Comparison of ENCODE assay signal across 10 cellular contexts in genomic region chr5:96962540-96962991, GRCh38. TPM values are rescaled to one million over a fixed set of nuclear protein-coding genes. Genes with fewer than 3 reads are reported as not detected.
A peak's percentile ranks its signal among the peaks of the same experiment; 100 is the strongest.
DNase-seq lines count a peak whose midpoint lies in the region; ATAC-seq, FAIRE-seq and TF ChIP-seq lines count a peak whose summit lies in the region.
"Had no signal": no experiment of that assay in that cellular context is flagged by ENCODE, and none has a peak within 500 bp of the region (broad histone marks: within the 10 kb centered on the region; RNA-seq: fewer than 3 reads in every experiment).

No MANE protein-coding gene starts in this region.

- peaks cover 77% of the 10 kb centered on the region for H3K4me1 ChIP-seq in CD8-positive, alpha-beta memory T cell (ENCODE audit: insufficient read depth, low read length)
- H3K4me1 ChIP-seq in K562 (replicated peaks in 1 of 2; ENCODE audit: control insufficient read depth in 2 of 2, insufficient read depth in 2 of 2, low read length in 2 of 2) = peaks cover 0 to 10% of the 10 kb centered on the region in 2 experiments; a peak in 2 of 5 replicates

- H3K4me1 Mint-ChIP-seq in CD8-positive, alpha-beta memory T cell = peaks cover 79 to 96% (median 95%) of the 10 kb centered on the region in 3 donors
- H3K4me1 Mint-ChIP-seq in neural crest cell = peaks cover 14% of the 10 kb centered on the region

- peak; percentile 45 for ATAC-seq in K562
- ATAC-seq in GM18868 (IDR thresholded peaks at IDR 0.05; ENCODE audit: unreplicated experiment) = no peak

- H3K9me1 ChIP-seq in K562 (ENCODE audit: control insufficient read depth, insufficient read depth, low read length) = no peaks in the 10 kb centered on the region

- 56% methylated on average over 4 of the region's 4 CpGs for whole genome bisulfite sequencing in K562 (ENCODE audit: insufficient coverage, low coverage, missing lambda C conversion rate)

- H3K36me3 ChIP-seq in CD8-positive, alpha-beta memory T cell (ENCODE audit: insufficient read depth, low read length) = no peaks in the 10 kb centered on the region
- no peaks in the 10 kb centered on the region for H3K36me3 ChIP-seq in K562 (ENCODE audit: control insufficient read depth, insufficient read depth, low read length)

- POLR2A ChIA-PET in CD8-positive, alpha-beta memory T cell (lab: Charles Lee) = interaction anchor here (0.6 to 2.0 kb wide), 4 partner anchors 10 to 157 kb away, joined by 3 to 14 read pairs (median 6); partner anchors contain the start of gene LNPEP
- POLR2A ChIA-PET in K562 (lab: Yijun Ruan, JAX) = interaction anchor here (0.6 to 1.2 kb wide), 3 partner anchors 9 to 40 kb away, joined by 3 to 5 read pairs (median 3); no protein-coding TSS in a partner anchor

- no peak for TF ChIP-seq POLR2A in K562 (conservative IDR thresholded peaks at IDR 0.05)

- H3K36me3 Mint-ChIP-seq in CD8-positive, alpha-beta memory T cell = peaks cover 0 to 9% (median 0%) of the 10 kb centered on the region in 3 donors
- peaks cover 2% of the 10 kb centered on the region for H3K36me3 Mint-ChIP-seq in neural crest cell (ENCODE audit: low read depth)

- H3K27ac ChIP-seq in CD8-positive, alpha-beta memory T cell (ENCODE audit: low read depth, low read length) = no peak overlapping the region
- peak overlapping the region; percentile 48; the same call in 1 of the 3 replicates for H3K27ac ChIP-seq in K562 (ENCODE audit: extremely low read depth, low read depth, low read length)

- no peaks in the 10 kb centered on the region for H3K9me3 Mint-ChIP-seq in CD8-positive, alpha-beta memory T cell
- H3K9me3 Mint-ChIP-seq in neural crest cell = no peaks in the 10 kb centered on the region

- H4K20me1 ChIP-seq in K562 (replicated peaks; ENCODE audit: control insufficient read depth, insufficient read depth, low read length) = no peaks in the 10 kb centered on the region

- peak; percentile 70 for FAIRE-seq in K562 (lab: Jason Lieb, UNC)

- H3K4me2 ChIP-seq in K562 (ENCODE audit: insufficient read depth, low read length) = no peak overlapping the region

- TF ChIP-seq RAD21 in K562 (CRISPR knock-in tag; conservative IDR thresholded peaks at IDR 0.05 in 1 of 2, IDR thresholded peaks at IDR 0.05 in 1 of 2) = no peak

- peak in 1 of 5 donors; percentile 67 for DNase-seq in CD8-positive, alpha-beta memory T cell
- DNase-seq in MV-4-11 (lab: John Stamatoyannopoulos, UW) = peak; percentile 52
- DNase-seq in K562 (ENCODE audit: extremely low read depth in 1 of 4, low spot score in 3 of 4) = no peak
- DNase-seq in neural crest cell (ENCODE audit: low read depth, low spot score) = no peak
- no peak for DNase-seq in AG08396 (ENCODE audit: low spot score)
- DNase-seq in NCI-H510A treated with DMSO at 0.1 percent for 48 hours (lab: John Stamatoyannopoulos, UW) = no peak
- DNase-seq in kidney glomerular epithelial cell (lab: John Stamatoyannopoulos, UW) = no peak
- DNase-seq: DMS79, NCI-H526 treated with DMSO at 0.1 percent for 48 hours had no signal

- no peak overlapping the region for H2AFZ ChIP-seq in K562 (ENCODE audit: low read depth, low read length)

- no peaks in the 10 kb centered on the region for H3K27me3 ChIP-seq in CD8-positive, alpha-beta memory T cell (ENCODE audit: insufficient read depth, low read length, poor library complexity, severe bottlenecking)
- no peaks in the 10 kb centered on the region for H3K27me3 ChIP-seq in K562 (ENCODE audit: control insufficient read depth in 2 of 2, insufficient read depth in 2 of 2, low read length in 2 of 2)

- peaks cover 24% of the 10 kb centered on the region; the same call in 2 of the 3 replicates for H3K79me2 ChIP-seq in K562 (ENCODE audit: control insufficient read depth, insufficient read depth, low read length)

- H3K4me3 Mint-ChIP-seq in CD8-positive, alpha-beta memory T cell = peak overlapping the region; percentile 29 to 84 (median 74)
- H3K4me3 Mint-ChIP-seq in neural crest cell = no peak overlapping the region

- no peaks in the 10 kb centered on the region for H3K9me3 ChIP-seq in CD8-positive, alpha-beta memory T cell (ENCODE audit: low read length)
- no peaks in the 10 kb centered on the region for H3K9me3 ChIP-seq in K562 (replicated peaks; ENCODE audit: control insufficient read depth, insufficient read depth, low read depth, low read length)

- no TSS peak for BruUV-seq in K562 (replicated peaks; lab: Mats Ljungman, UMichigan)

- H3K9ac ChIP-seq in K562 (ENCODE audit: insufficient read depth in 1 of 2, low read depth in 2 of 2, low read length in 2 of 2) = no peak overlapping the region

- H3K27ac Mint-ChIP-seq in CD8-positive, alpha-beta memory T cell = peak overlapping the region; percentile 30 to 93 (median 90)
- H3K27ac Mint-ChIP-seq in neural crest cell (ENCODE audit: unreplicated experiment) = peak overlapping the region; percentile 2

- CTCF ChIA-PET in CD8-positive, alpha-beta memory T cell (lab: Charles Lee) = interaction anchor here (1.4 to 1.8 kb wide), 3 partner anchors 12 to 26 kb away, joined by 4 to 8 read pairs (median 5); partner anchors contain the start of gene LNPEP
- CTCF ChIA-PET in K562 (lab: Yijun Ruan, JAX; ENCODE audit: low intra/inter-chr PET ratio) = interaction anchor here (0.6 kb wide), 1 partner anchor 87 kb away, joined by 4 read pairs; the partner anchor contains the start of gene ERAP2

- no peaks in the 10 kb centered on the region for H3K27me3 Mint-ChIP-seq in CD8-positive, alpha-beta memory T cell
- no peaks in the 10 kb centered on the region for H3K27me3 Mint-ChIP-seq in neural crest cell (ENCODE audit: low read depth)

- TF ChIP-seq EP300 in K562 (IDR thresholded peaks at IDR 0.05; ENCODE audit: low read length) = no peak

- no peak overlapping the region for H3K4me3 ChIP-seq in CD8-positive, alpha-beta memory T cell (ENCODE audit: low read length)
- no peak overlapping the region for H3K4me3 ChIP-seq in K562

- intact Hi-C loops in K562 (cut with micrococcal nuclease) = no loop called here

- TF ChIP-seq CTCF in K562 (IDR thresholded peaks at IDR 0.05 in 2 of 3, conservative IDR thresholded peaks at IDR 0.05 in 1 of 3; ENCODE audit: insufficient read depth in 2 of 3, low read depth in 1 of 3, low read length in 3 of 3) (no peak), neural crest cell (conservative IDR thresholded peaks at IDR 0.05) (no peak)

- in situ Hi-C loops in K562 (cut with MboI) = no loop called here

TF ChIP-seq in K562, 482 proteins besides CTCF, POLR2A, EP300 and RAD21 (continues in another document):
- no peak for TF ChIP-seq ZNF124 (CRISPR knock-in tag; IDR thresholded peaks at IDR 0.05)
- TF ChIP-seq ARID4B (CRISPR knock-in tag; IDR thresholded peaks at IDR 0.05) = no peak
- no peak for TF ChIP-seq RBM22 (IDR thresholded peaks at IDR 0.05; ENCODE audit: low read depth, low read length, poor library complexity, severe bottlenecking)
- no peak for TF ChIP-seq YBX1 (IDR thresholded peaks at IDR 0.05)
- TF ChIP-seq NFATC3 (IDR thresholded peaks at IDR 0.05) = no peak
- TF ChIP-seq SLC30A9 (CRISPR knock-in tag; IDR thresholded peaks at IDR 0.05) = no peak
- no peak for TF ChIP-seq ZFP30 (CRISPR knock-in tag; IDR thresholded peaks at IDR 0.05; ENCODE audit: borderline replicate concordance)

RNA-seq across cellular contexts. Expression of gene LNPEP, which starts 26.7 kb away (rescaled TPM):
- 10 to 100 TPM; 37.6 to 40.5 TPM for total RNA-seq in CD8-positive, alpha-beta memory T cell
- polyA plus RNA-seq in CD8-positive, alpha-beta memory T cell = 40.1 TPM
- total RNA-seq in K562 (2011; cell fraction: chromatin; rRNA removed; ENCODE audit: low replicate concordance) = 36.6 and 68.1 TPM in 2 replicates
- total RNA-seq in K562 (2011; cell fraction: nucleolus; rRNA removed) = 19.8 and 21.8 TPM in 2 replicates
- total RNA-seq in K562 (2011; cell fraction: nucleoplasm; rRNA removed) = 43.1 and 74.7 TPM in 2 replicates
- 9.9 and 11.0 TPM in 2 replicates for total RNA-seq in K562 (2014; rRNA removed)
- total RNA-seq in K562 (2014; rRNA removed; fragmentation: Illumina TruSeq; extraction: Trizol) = 24.7 and 29.6 TPM in 2 replicates
- total RNA-seq in K562 (2015; rRNA removed; fragmentation: Illumina TruSeq; extraction: Trizol) = 24.3 and 27.9 TPM in 2 replicates
- 19.3 and 20.3 TPM in 2 replicates for total RNA-seq in K562 (2021)
- 13.1 and 16.2 TPM in 2 replicates for polyA plus RNA-seq in K562 (2011; rRNA removed)
- 3.5 and 9.1 TPM in 2 replicates for polyA plus RNA-seq in K562 (2011; cell fraction: cytosol; rRNA removed)
- polyA plus RNA-seq in K562 (2011; cell fraction: nucleus; rRNA removed) = 10.3 and 12.8 TPM in 2 replicates
- 5.9 and 6.5 TPM in 2 replicates for polyA plus RNA-seq in K562 (2012)
- polyA plus RNA-seq in K562 (2014; fragmentation: Illumina TruSeq; extraction: Trizol) = 9.5 and 11.2 TPM in 2 replicates
- 1 to 10 TPM; 2.6 to 3.2 TPM for polyA plus RNA-seq in K562 (2014; fragmentation: Nextera tagmentation; extraction: Ambion mirVana)
- polyA plus RNA-seq in K562 (2014; rRNA removed) = 9.2 and 10.0 TPM in 2 replicates
- 67.1 and 69.7 TPM in 2 replicates for polyA minus RNA-seq in K562 (2011; rRNA and poly(A)+ RNA removed)
- polyA minus RNA-seq in K562 (2011; cell fraction: cytosol; rRNA and poly(A)+ RNA removed) = 25.2 and 26.1 TPM in 2 replicates
- 20.2 and 41.5 TPM in 2 replicates for polyA minus RNA-seq in K562 (2011; cell fraction: nucleus; rRNA and poly(A)+ RNA removed)
- 17.4 and 17.9 TPM in 2 replicates for total RNA-seq in neural crest cell
